ENCODE assay signal across 11 cellular contexts in the genomic region with DNA sequence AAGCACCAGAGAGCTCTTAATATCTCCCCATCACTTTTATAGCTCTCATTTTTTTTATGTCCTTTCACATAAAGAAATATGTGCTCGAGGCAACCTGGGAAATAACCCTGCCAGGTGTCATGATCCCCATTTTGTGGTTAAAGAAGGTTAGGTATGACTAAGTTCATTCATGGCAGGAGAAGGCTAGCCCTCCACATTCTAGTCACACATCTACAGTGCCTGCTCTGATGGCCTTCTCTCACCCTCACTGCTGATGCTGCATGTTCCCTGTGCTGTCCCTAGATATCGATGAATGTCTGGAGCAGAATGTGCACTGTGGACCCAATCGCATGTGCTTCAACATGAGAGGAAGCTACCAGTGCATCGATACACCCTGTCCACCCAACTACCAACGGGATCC.
DNase-seq lines count a peak whose midpoint lies in the region; ATAC-seq and TF ChIP-seq lines count a peak whose summit lies in the region.
"Had no signal": no experiment of that assay in that cellular context is flagged by ENCODE, and none has a peak within 500 bp of the region (broad histone marks: within the 10 kb centered on the region; RNA-seq: fewer than 3 reads in every experiment).

No MANE protein-coding gene starts in this region.

- H3K27ac Mint-ChIP-seq in Calu3 (ENCODE audit: unreplicated experiment): peak overlapping the region; percentile 35

- H3K4me1 Mint-ChIP-seq in Calu3 (ENCODE audit: low read depth, unreplicated experiment): peaks cover 19% of the 10 kb centered on the region

- DNase-seq in Calu3 (no peak), astrocyte of the spinal cord (ENCODE audit: low read depth, low spot score) (peak; percentile 45), nucleus accumbens (lab: John Stamatoyannopoulos, UW) (no peak), omental fat pad (ENCODE audit: low spot score) (no peak), midbrain (lab: John Stamatoyannopoulos, UW) (no peak)
- DNase-seq in activated effector memory CD4-positive, alpha-beta T cell treated with Interleukin-2 at 50 U/mL for 16 hours: no peak
- DNase-seq: NCI-H1105 treated with DMSO at 0.1 percent for 48 hours, upper lobe of left lung had no signal

- CTCF ChIA-PET in Calu3 (lab: Charles Lee): interaction anchor here (1.0 to 1.4 kb wide), 2 partner anchors 12 to 14 kb away, joined by 5 to 7 read pairs; no protein-coding TSS in a partner anchor

- in situ Hi-C loops in astrocyte of the spinal cord (cut with HindIII; ENCODE audit: low sequenced_read_pairs): no loop called here

- no peaks in the 10 kb centered on the region for H3K9me3 Mint-ChIP-seq in Calu3 (ENCODE audit: low read depth, unreplicated experiment)

- H3K4me3 ChIP-seq in astrocyte of the spinal cord (ENCODE audit: low read depth, low read length): no peak overlapping the region
- H3K4me3 ChIP-seq: skin epidermis, upper lobe of left lung had no signal

- ATAC-seq in GM21390 (IDR thresholded peaks at IDR 0.05; ENCODE audit: unreplicated experiment) (peak; percentile 48), HG03196 (IDR thresholded peaks at IDR 0.05; ENCODE audit: unreplicated experiment) (peak; percentile 51), omental fat pad (ENCODE audit: low FRiP score) (no peak)

- intact Hi-C loops in Calu3 (cut with micrococcal nuclease; ENCODE audit: unreplicated experiment): no loop called here

- no TSS peak for BruUV-seq in Calu3 (replicated peaks; lab: Mats Ljungman, UMichigan)

- H3K36me3 Mint-ChIP-seq in Calu3 (ENCODE audit: insufficient read depth, unreplicated experiment): no peaks in the 10 kb centered on the region

- no peaks in the 10 kb centered on the region for H3K27me3 Mint-ChIP-seq in Calu3 (ENCODE audit: unreplicated experiment)

- no peak for TF ChIP-seq CTCF in Calu3 (IDR thresholded peaks at IDR 0.05; ENCODE audit: unreplicated experiment)
- no peak for TF ChIP-seq CTCF in astrocyte of the spinal cord (IDR thresholded peaks at IDR 0.05; ENCODE audit: low read depth, low read length)
- TF ChIP-seq CTCF in omental fat pad (IDR thresholded peaks at IDR 0.05): no peak

- H3K4me3 Mint-ChIP-seq in Calu3 (ENCODE audit: low read depth, unreplicated experiment): no peak overlapping the region
